Comparison of ENCODE assay signal across 24 cellular contexts in genomic region chr5:180077594-180078284, GRCh38.
"Had no signal": no experiment of that assay in that cellular context is flagged by ENCODE, and none has a peak within 500 bp of the region (broad histone marks: within the 10 kb centered on the region; RNA-seq: fewer than 3 reads in every experiment).

No MANE protein-coding gene starts in this region.

- H3K36me3 ChIP-seq: esophagus muscularis mucosa, gastroesophageal sphincter, heart left ventricle, left lung, lower lobe of right lung had no signal

- ATAC-seq: foreskin keratinocyte, gastroesophageal sphincter, heart left ventricle, left colon, left lung, left ventricle myocardium superior, lower lobe of right lung, mucosa of descending colon had no signal

- H3K4me2 ChIP-seq: hepatocyte had no signal

- H3K4me1 ChIP-seq: esophagus muscularis mucosa, foreskin keratinocyte, gastroesophageal sphincter, heart left ventricle, left lung, lower lobe of right lung had no signal

- H3K79me2 ChIP-seq: hepatocyte had no signal

- H3K4me3 ChIP-seq: coronary artery, dorsolateral prefrontal cortex, esophagus muscularis mucosa, gastroesophageal sphincter, heart left ventricle, hepatocyte, left lung, lower lobe of right lung, mucosa of descending colon had no signal

- H3K27me3 ChIP-seq: hepatocyte had no signal

- H3K9me3 ChIP-seq: esophagus muscularis mucosa, gastroesophageal sphincter, left lung, lower lobe of right lung, mucosa of descending colon had no signal

- H2AFZ ChIP-seq: hepatocyte had no signal

- H3K27ac ChIP-seq: coronary artery, dorsolateral prefrontal cortex, esophagus muscularis mucosa, foreskin keratinocyte, gastroesophageal sphincter, heart left ventricle, hepatocyte, left lung, lower lobe of right lung had no signal

- FAIRE-seq: colon, frontal cortex, kidney had no signal

- DNase-seq: dermis blood vessel endothelial cell; dorsolateral prefrontal cortex; effector CD4-positive, alpha-beta T cell; effector memory CD4-positive, alpha-beta T cell; foreskin keratinocyte; heart left ventricle; hypothalamus; immature natural killer cell; islet precursor cell; kidney; kidney glomerular epithelial cell; left colon; left lung; left ventricle myocardium superior; lower lobe of right lung; mesenchymal stem cell; mucosa of descending colon; naive B cell had no signal
